Comparison of ENCODE assay signal across 12 cellular contexts in the genomic region with DNA sequence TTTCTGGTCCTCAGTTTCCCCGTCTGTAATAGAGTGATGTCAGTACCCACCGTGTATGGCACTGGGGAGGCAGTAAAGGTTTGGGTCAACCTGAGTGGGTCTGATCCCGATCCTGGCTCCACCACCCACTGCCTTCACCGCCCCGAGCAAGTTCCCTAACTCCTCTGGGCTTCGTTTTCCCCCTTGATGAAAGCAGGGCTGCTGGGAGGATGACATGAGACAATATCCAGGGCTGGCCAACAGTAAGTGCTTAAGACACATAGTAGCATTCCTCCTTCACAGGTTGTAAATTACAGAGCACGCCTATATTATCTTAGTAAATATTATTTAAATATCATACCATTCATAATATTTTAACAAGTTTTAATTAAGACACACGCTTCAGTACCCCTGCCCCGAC. TPM values are rescaled to one million over a fixed set of nuclear protein-coding genes. Genes with fewer than 3 reads are reported as not detected.
DNase-seq lines count a peak whose midpoint lies in the region; ATAC-seq and TF ChIP-seq lines count a peak whose summit lies in the region.
"Had no signal": no experiment of that assay in that cellular context is flagged by ENCODE, and none has a peak within 500 bp of the region (broad histone marks: within the 10 kb centered on the region; RNA-seq: fewer than 3 reads in every experiment).

No MANE protein-coding gene starts in this region.

- no peak for TF ChIP-seq CTCF in fibroblast of pulmonary artery (IDR thresholded peaks at IDR 0.05; ENCODE audit: low read length, missing control alignments)
- TF ChIP-seq CTCF in sigmoid colon (IDR thresholded peaks at IDR 0.05) = no peak
- TF ChIP-seq CTCF in H9 (conservative IDR thresholded peaks at IDR 0.05) = no peak

- intact Hi-C loops in sigmoid colon (cut with DNase I) = no loop called here

- no peak overlapping the region for H2BK15ac ChIP-seq in H9 (ENCODE audit: low read depth, low read length)

- no peak overlapping the region for H3K18ac ChIP-seq in H9 (ENCODE audit: insufficient read length, low read depth, low read length)

- no peak overlapping the region for H2BK20ac ChIP-seq in H9 (ENCODE audit: low read depth, low read length, poor library complexity, severe bottlenecking)

- H3K27me3 ChIP-seq in sigmoid colon (peaks cover 4 to 43% (median 7%) of the 10 kb centered on the region in 3 donors), H9 (ENCODE audit: insufficient read depth, low read length) (no peaks in the 10 kb centered on the region; the same call in 1 of the 2 replicates), HAP-1 (ENCODE audit: low read depth) (no peaks in the 10 kb centered on the region)
- H3K27me3 ChIP-seq: adrenal gland had no signal

- peak overlapping the region; percentile 49 for H3K4me3 ChIP-seq in fibroblast of pulmonary artery (replicated peaks; ENCODE audit: low read depth, low read length)
- peak overlapping the region; percentile 21 to 51 (median 44) for H3K4me3 ChIP-seq in sigmoid colon
- no peak overlapping the region for H3K4me3 ChIP-seq in HAP-1

- no peaks in the 10 kb centered on the region for H3K79me1 ChIP-seq in H9 (ENCODE audit: insufficient read depth, low read depth, low read length, poor library complexity, severe bottlenecking)

- no peak overlapping the region for H4K5ac ChIP-seq in H9 (ENCODE audit: insufficient read length, low read depth, low read length)

- no peaks in the 10 kb centered on the region for H3K9me3 Mint-ChIP-seq in H9
- H3K9me3 Mint-ChIP-seq: activated B cell treated with CpG ODN at 0.5 μM for 24 hours had no signal

- ATAC-seq in T-helper 17 cell = no peak

- no peak overlapping the region for H3K56ac ChIP-seq in H9 (ENCODE audit: insufficient read length, low read depth, low read length)

- DNase-seq in ELF-1 (ENCODE audit: low read depth, low spot score) = peak; percentile 54
- no peak for DNase-seq in T-helper 17 cell
- no peak for DNase-seq in fibroblast of pulmonary artery (ENCODE audit: low read depth)
- DNase-seq in sigmoid colon = peak; percentile 54
- no peak for DNase-seq in AML-193 (lab: John Stamatoyannopoulos, UW)
- no peak for DNase-seq in stimulated activated naive CD4-positive, alpha-beta T cell treated with Interleukin-2 at 50 U/mL for 16 hours (lab: John Stamatoyannopoulos, UW)
- DNase-seq in H9 = no peak
- no peak for DNase-seq in HAP-1 (ENCODE audit: low spot score in 2 of 2)
- DNase-seq: activated B cell treated with CpG ODN at 0.5 μM for 24 hours, GDM1, hypothalamus had no signal

- TF ChIP-seq POLR2A in sigmoid colon (IDR thresholded peaks at IDR 0.05) = no peak

- H3K4me3 Mint-ChIP-seq in T-helper 17 cell (peak overlapping the region; percentile 81), H9 (peak overlapping the region in 1 of 2 experiments; percentile 48; a peak in 1 of 5 replicates)
- H3K4me3 Mint-ChIP-seq: activated B cell treated with CpG ODN at 0.5 μM for 24 hours had no signal

- H3T11ph ChIP-seq in H9 (ENCODE audit: low read length) = no peak overlapping the region

- H2BK5ac ChIP-seq in H9 (ENCODE audit: insufficient read length, low read length) = no peak overlapping the region

- no peaks in the 10 kb centered on the region for H3K9me3 ChIP-seq in T-helper 17 cell (ENCODE audit: control insufficient read depth, low read length, poor library complexity, severe bottlenecking)
- H3K9me3 ChIP-seq in sigmoid colon = no peaks in the 10 kb centered on the region
- no peaks in the 10 kb centered on the region for H3K9me3 ChIP-seq in H9 (ENCODE audit: control insufficient read depth, low read depth, low read length)
- no peaks in the 10 kb centered on the region for H3K9me3 ChIP-seq in HAP-1
- H3K9me3 ChIP-seq: adrenal gland had no signal

- no peak overlapping the region for H3K4ac ChIP-seq in H9 (ENCODE audit: low read depth, low read length)

- no peak overlapping the region for H3K9ac ChIP-seq in H9 (ENCODE audit: extremely low read depth, insufficient read length, low read length)

- H2AK5ac ChIP-seq in H9 (ENCODE audit: insufficient read length, low read length) = no peak overlapping the region

- H3K23ac ChIP-seq in H9 (ENCODE audit: insufficient read length, low read depth, low read length) = no peak overlapping the region

- H4K8ac ChIP-seq in H9 (replicated peaks; ENCODE audit: insufficient read length, low read depth, low read length) = no peak overlapping the region

- H2AFZ ChIP-seq in H9 (ENCODE audit: low read length) = no peak overlapping the region

- H3K36me3 Mint-ChIP-seq in T-helper 17 cell (ENCODE audit: low read depth) = no peaks in the 10 kb centered on the region
- no peaks in the 10 kb centered on the region for H3K36me3 Mint-ChIP-seq in H9 (ENCODE audit: insufficient read depth in 1 of 3, low read depth in 3 of 3)

- peaks cover 6% of the 10 kb centered on the region for H3K4me1 Mint-ChIP-seq in T-helper 17 cell
- peaks cover 6 to 19% of the 10 kb centered on the region in 2 experiments for H3K4me1 Mint-ChIP-seq in H9

- no peaks in the 10 kb centered on the region for H4K20me1 ChIP-seq in H9 (ENCODE audit: control insufficient read depth, insufficient read depth, insufficient read length)

- WGBS in sigmoid colon, 2 donors = 13 to 50% methylated on average over 9 of the region's 9 CpGs
- WGBS in H9 (ENCODE audit: extremely low coverage, insufficient read length, low lambda C conversion rate) = no CpG with 5 or more reads among the region's 9 CpGs

- H3K4me2 ChIP-seq in H9 (ENCODE audit: insufficient read depth, insufficient read length, low read length) = no peak overlapping the region

- no peak overlapping the region for H2BK120ac ChIP-seq in H9 (ENCODE audit: low read depth, low read length, poor library complexity, severe bottlenecking)

- no peaks in the 10 kb centered on the region for H3K79me2 ChIP-seq in H9 (ENCODE audit: insufficient read depth, low read length)

- H3K27ac ChIP-seq in sigmoid colon (no peak overlapping the region), H9 (ENCODE audit: insufficient read length, low read depth, low read length) (no peak overlapping the region)

- H4K91ac ChIP-seq in H9 (ENCODE audit: insufficient read length, low read depth, low read length) = no peak overlapping the region

- H3K27me3 Mint-ChIP-seq in T-helper 17 cell (peaks cover 5% of the 10 kb centered on the region), H9 (ENCODE audit: low read depth) (no peaks in the 10 kb centered on the region; the same call in 1 of the 2 replicates)

- H3K27ac Mint-ChIP-seq in T-helper 17 cell = no peak overlapping the region
- H3K27ac Mint-ChIP-seq in H9 = peak overlapping the region in 1 of 3 experiments; percentile 68; a peak in 3 of 7 replicates
- H3K27ac Mint-ChIP-seq: activated B cell treated with CpG ODN at 0.5 μM for 24 hours had no signal

- no peaks in the 10 kb centered on the region for H3K23me2 ChIP-seq in H9 (ENCODE audit: insufficient read length, low read depth, low read length, poor library complexity, severe bottlenecking)

- H2BK12ac ChIP-seq in H9 (ENCODE audit: insufficient read length, low read depth, low read length) = no peak overlapping the region

- no peaks in the 10 kb centered on the region for H3K36me3 ChIP-seq in sigmoid colon
- no peaks in the 10 kb centered on the region for H3K36me3 ChIP-seq in HAP-1 (replicated peaks)
- H3K36me3 ChIP-seq: adrenal gland had no signal

- no peak overlapping the region for H3K14ac ChIP-seq in H9 (ENCODE audit: insufficient read depth, low read length)

- in situ Hi-C loops in HAP-1 (cut with MboI; ENCODE audit: low sequenced_read_pairs) = no loop called here

- no peak for TF ChIP-seq EP300 in sigmoid colon (IDR thresholded peaks at IDR 0.05)

- peaks cover 0 to 14% (median 13%) of the 10 kb centered on the region in 4 donors for H3K4me1 ChIP-seq in sigmoid colon
- no peaks in the 10 kb centered on the region for H3K4me1 ChIP-seq in H9 (ENCODE audit: insufficient read depth, low read length)
- no peaks in the 10 kb centered on the region for H3K4me1 ChIP-seq in HAP-1

RNA-seq across cellular contexts. Expression of gene PLEK2, which starts 0.6 kb away (rescaled TPM):
- 1 to 10 TPM; 1.7 to 2.1 TPM for total RNA-seq in T-helper 17 cell
- total RNA-seq in sigmoid colon = 1 to 10 TPM in 2 of 4 donors, under 1 TPM in 1, not detected in 1; 0.16 to 7.8 (median 1.8) TPM
- polyA plus RNA-seq in sigmoid colon = 10 to 100 TPM; 35.4 to 51.8 (median 35.8) TPM
- total RNA-seq in H9 (2021) = not detected in 2 replicates
- total RNA-seq: activated B cell treated with CpG ODN at 0.5 μM for 24 hours had no signal

RNA-seq across cellular contexts. Expression of gene EIF2S1, which starts 51.2 kb away (rescaled TPM):
- 10 to 100 TPM; 38.4 to 49.7 TPM for total RNA-seq in T-helper 17 cell
- total RNA-seq in sigmoid colon = 100 to 1,000 TPM in 3 of 4 donors, 10 to 100 TPM in 1; 31.3 to 131 (median 119) TPM
- polyA plus RNA-seq in sigmoid colon = 100 to 1,000 TPM in 1 of 3 donors, 10 to 100 TPM in 2; 75.7 to 104 (median 86.6) TPM
- total RNA-seq in H9 (2021) = 164 and 165 TPM in 2 replicates

RNA-seq across cellular contexts. Expression of gene ATP6V1D, which starts 51.8 kb away (rescaled TPM):
- total RNA-seq in T-helper 17 cell = 10 to 100 TPM; 41.0 to 47.4 TPM
- 10 to 100 TPM; 65.8 to 89.9 (median 76.7) TPM for total RNA-seq in sigmoid colon
- 100 to 1,000 TPM in 1 of 3 donors, 10 to 100 TPM in 2; 64.1 to 181 (median 97.9) TPM for polyA plus RNA-seq in sigmoid colon
- 85.7 and 86.3 TPM in 2 replicates for total RNA-seq in H9 (2021)

Comparison
In these comparisons a context has a peak if more than half of its experiments do, and no peak if none do; other contexts are left out.
1. DNase-seq: peak in ELF-1 (single experiment) and sigmoid colon (single experiment); none in T-helper 17 cell (0 of 3), fibroblast of pulmonary artery (single experiment), AML-193 (0 of 2), stimulated activated naive CD4-positive, alpha-beta T cell treated with Interleukin-2 at 50 U/mL for 16 hours (single experiment), H9 (single experiment) and HAP-1 (0 of 2).